ENCODE assay signal across 12 cellular contexts in the genomic region with DNA sequence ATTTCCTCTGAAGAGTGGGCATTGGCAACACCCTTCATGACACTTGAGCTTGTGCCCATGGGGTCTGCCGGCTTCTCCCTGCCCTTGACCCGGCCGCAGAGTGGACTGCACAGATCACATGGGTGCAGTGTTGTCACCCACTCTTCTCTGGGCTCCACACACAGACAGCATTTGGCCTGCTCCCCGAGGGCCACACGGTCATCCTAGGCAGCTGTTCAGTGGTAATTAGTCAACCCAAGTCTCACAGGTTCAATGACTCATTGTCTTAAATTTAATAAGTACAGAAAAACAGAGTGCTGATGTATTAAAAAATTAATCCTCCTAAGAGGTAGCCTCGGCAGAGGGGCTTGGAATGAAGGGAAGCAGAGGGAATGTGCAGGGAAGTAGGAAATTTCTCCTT.
DNase-seq lines count a peak whose midpoint lies in the region; ATAC-seq, FAIRE-seq and TF ChIP-seq lines count a peak whose summit lies in the region.
"Had no signal": no experiment of that assay in that cellular context is flagged by ENCODE, and none has a peak within 500 bp of the region (broad histone marks: within the 10 kb centered on the region; RNA-seq: fewer than 3 reads in every experiment).

No MANE protein-coding gene starts in this region.

- DNase-seq in ELR (ENCODE audit: low read depth) (peak; percentile 71), RPMI7951 (ENCODE audit: low read depth) (peak; percentile 75), endodermal cell (no peak), H54 (ENCODE audit: insufficient read length, low spot score) (no peak), left lobe of liver (ENCODE audit: low spot score) (no peak)
- DNase-seq: heart right ventricle, NCI-H2227 treated with DMSO at 0.1 percent for 48 hours had no signal

- H3K36me3 ChIP-seq in BLaER1 (peaks cover 60% of the 10 kb centered on the region), endodermal cell (ENCODE audit: control insufficient read depth, insufficient read depth, low read length) (no peaks in the 10 kb centered on the region)
- H3K36me3 ChIP-seq: heart right ventricle, SJSA1 had no signal

- ATAC-seq in HG03095 (IDR thresholded peaks at IDR 0.05; ENCODE audit: unreplicated experiment) (no peak), GM18498 (IDR thresholded peaks at IDR 0.05; ENCODE audit: unreplicated experiment) (no peak), left lobe of liver (no peak)
- ATAC-seq: heart right ventricle, sciatic nerve had no signal

- H3K9me3 ChIP-seq in BLaER1 = no peaks in the 10 kb centered on the region
- H3K9me3 ChIP-seq in endodermal cell (ENCODE audit: control insufficient read depth, low read length) = no peaks in the 10 kb centered on the region
- H3K9me3 ChIP-seq: heart right ventricle, SJSA1 had no signal

- TF ChIP-seq POLR2A in H54 (IDR thresholded peaks at IDR 0.05; ENCODE audit: low read depth, low read length) = no peak

- WGBS in endodermal cell (ENCODE audit: insufficient coverage in 1 of 2, insufficient read length in 1 of 2), 2 experiments = 95 to 96% methylated on average over 3 to 6 of the region's 6 CpGs

- no peaks in the 10 kb centered on the region for H3K9me3 Mint-ChIP-seq in endodermal cell

- H3K9ac ChIP-seq in BLaER1 (0 out of 2 replicates have a peak overlapping the region, but pooled peaks have one; percentile 46), endodermal cell (ENCODE audit: extremely low read depth, low read length, poor library complexity, severe bottlenecking) (no peak overlapping the region)

- H3K27ac ChIP-seq in BLaER1 = peak overlapping the region; percentile 87
- no peak overlapping the region for H3K27ac ChIP-seq in endodermal cell (ENCODE audit: low read depth, low read length)
- H3K27ac ChIP-seq: heart right ventricle, SJSA1 had no signal

- H3K27ac Mint-ChIP-seq in endodermal cell = peak overlapping the region; percentile 13

- H3K4me1 Mint-ChIP-seq in endodermal cell = peaks cover 17% of the 10 kb centered on the region

- peak overlapping the region; percentile 85 for H3K4me2 ChIP-seq in BLaER1

- H3K27me3 ChIP-seq in BLaER1 = no peaks in the 10 kb centered on the region
- no peaks in the 10 kb centered on the region for H3K27me3 ChIP-seq in endodermal cell (ENCODE audit: control insufficient read depth, insufficient read depth, low read length, poor library complexity, severe bottlenecking)
- H3K27me3 ChIP-seq: heart right ventricle, SJSA1 had no signal

- H3K4me3 Mint-ChIP-seq in endodermal cell = no peak overlapping the region

- peaks cover 23% of the 10 kb centered on the region; the same call in 1 of the 2 replicates for H4K20me1 ChIP-seq in BLaER1

- H3K27me3 Mint-ChIP-seq in endodermal cell (ENCODE audit: insufficient read depth) = no peaks in the 10 kb centered on the region

- TF ChIP-seq CTCF in endodermal cell (conservative IDR thresholded peaks at IDR 0.05) = no peak

- H3K4me1 ChIP-seq in BLaER1 (peaks cover 100% of the 10 kb centered on the region), endodermal cell (ENCODE audit: control insufficient read depth, insufficient read depth, low read length) (peaks cover 7% of the 10 kb centered on the region)

- peaks cover 4% of the 10 kb centered on the region for H3K36me3 Mint-ChIP-seq in endodermal cell (ENCODE audit: low read depth)

- H3K4me3 ChIP-seq in BLaER1 (no peak overlapping the region), endodermal cell (ENCODE audit: low read length) (no peak overlapping the region)
- H3K4me3 ChIP-seq: heart right ventricle, SJSA1 had no signal

- FAIRE-seq in H54 (lab: Jason Lieb, UNC) = no peak

Comparison
In these comparisons a context has a peak if more than half of its experiments do, and no peak if none do; other contexts are left out.
1. DNase-seq: peak in ELR (single experiment) and RPMI7951 (single experiment); none in endodermal cell (single experiment), H54 (single experiment) and left lobe of liver (single experiment).